In genomic region chr3:11562277-11562881, GRCh38 we compare ENCODE assay signal across 15 cellular contexts.
DNase-seq lines count a peak whose midpoint lies in the region; ATAC-seq, FAIRE-seq and TF ChIP-seq lines count a peak whose summit lies in the region.
"Had no signal": no experiment of that assay in that cellular context is flagged by ENCODE, and none has a peak within 500 bp of the region (broad histone marks: within the 10 kb centered on the region; RNA-seq: fewer than 3 reads in every experiment).

No MANE protein-coding gene starts in this region.

- peaks cover 40% of the 10 kb centered on the region for H3K4me1 ChIP-seq in astrocyte (ENCODE audit: insufficient read depth, low read length)

- H3K9ac ChIP-seq in astrocyte (ENCODE audit: low read length), result no peak overlapping the region
- H3K9ac ChIP-seq: KMS-11 had no signal

- no peaks in the 10 kb centered on the region for H3K27me3 ChIP-seq in astrocyte (ENCODE audit: insufficient read depth, low read length)
- no peaks in the 10 kb centered on the region for H3K27me3 ChIP-seq in layer of hippocampus (ENCODE audit: control insufficient read depth, insufficient read depth, low read length)

- H3K4me1 Mint-ChIP-seq in HFFc6 (ENCODE audit: low read depth) (peaks cover 54% of the 10 kb centered on the region), astrocyte (ENCODE audit: low read depth, unreplicated experiment) (peaks cover 46% of the 10 kb centered on the region)
- H3K4me1 Mint-ChIP-seq in stimulated activated effector memory CD8-positive, alpha-beta T cell treated with anti-CD3 and anti-CD28 coated beads, Interleukin-12 subunit alpha, Interleukin-12 subunit beta, amount 100 ng/mL, for 72 hours, result peaks cover 20% of the 10 kb centered on the region

- peaks cover 90% of the 10 kb centered on the region for H3K79me2 ChIP-seq in astrocyte (ENCODE audit: insufficient read depth, low read length)

- H3K27me3 Mint-ChIP-seq in HFFc6 (ENCODE audit: insufficient read depth), result peaks cover 32% of the 10 kb centered on the region
- no peaks in the 10 kb centered on the region for H3K27me3 Mint-ChIP-seq in astrocyte (ENCODE audit: low read depth, unreplicated experiment)

- no peak overlapping the region; the same call in 1 of the 2 replicates for H3K4me3 Mint-ChIP-seq in HFFc6
- H3K4me3 Mint-ChIP-seq in astrocyte (ENCODE audit: unreplicated experiment), result peak overlapping the region; percentile 34
- no peak overlapping the region for H3K4me3 Mint-ChIP-seq in stimulated activated effector memory CD8-positive, alpha-beta T cell treated with anti-CD3 and anti-CD28 coated beads, Interleukin-12 subunit alpha, Interleukin-12 subunit beta, amount 100 ng/mL, for 72 hours

- no peak for ATAC-seq in stimulated activated effector memory CD8-positive, alpha-beta T cell treated with anti-CD3 and anti-CD28 coated beads, Interleukin-12 subunit alpha, Interleukin-12 subunit beta, amount 100 ng/mL, for 72 hours
- ATAC-seq in HG03469 (IDR thresholded peaks at IDR 0.05; ENCODE audit: unreplicated experiment), result no peak
- ATAC-seq in GM18520 (IDR thresholded peaks at IDR 0.05; ENCODE audit: unreplicated experiment), result no peak
- no peak for ATAC-seq in activated naive CD4-positive, alpha-beta T cell treated with anti-CD3 and anti-CD28 coated beads, Interleukin-2, amount 50 U/mL, for 72 hours

- H4K20me1 ChIP-seq in astrocyte (ENCODE audit: insufficient read depth, low read length), result peaks cover 72% of the 10 kb centered on the region

- TF ChIP-seq CTCF in HFFc6 (IDR thresholded peaks at IDR 0.05), result no peak
- TF ChIP-seq CTCF in astrocyte (IDR thresholded peaks at IDR 0.05; ENCODE audit: insufficient read depth, low read depth, low read length), result no peak
- TF ChIP-seq CTCF in lower leg skin (IDR thresholded peaks at IDR 0.05), result no peak

- FAIRE-seq in astrocyte (lab: Jason Lieb, UNC), result no peak
- FAIRE-seq: endometrium, TTC549 had no signal

- peaks cover 47% of the 10 kb centered on the region for H3K36me3 Mint-ChIP-seq in HFFc6 (ENCODE audit: low read depth)
- H3K36me3 Mint-ChIP-seq in astrocyte (ENCODE audit: low read depth, unreplicated experiment), result peaks cover 28% of the 10 kb centered on the region
- H3K36me3 Mint-ChIP-seq in stimulated activated effector memory CD8-positive, alpha-beta T cell treated with anti-CD3 and anti-CD28 coated beads, Interleukin-12 subunit alpha, Interleukin-12 subunit beta, amount 100 ng/mL, for 72 hours, result peaks cover 81% of the 10 kb centered on the region
- peaks cover 0 to 5% of the 10 kb centered on the region in 2 donors for H3K36me3 Mint-ChIP-seq in activated naive CD4-positive, alpha-beta T cell treated with anti-CD3 and anti-CD28 coated beads, Interleukin-2, amount 50 U/mL, for 72 hours

- H3K9me3 ChIP-seq in astrocyte (ENCODE audit: insufficient read depth, low read depth, low read length), result no peaks in the 10 kb centered on the region

- H3K36me3 ChIP-seq in astrocyte (ENCODE audit: insufficient read depth, low read length), result peaks cover 27% of the 10 kb centered on the region

- no peak overlapping the region for H3K4me2 ChIP-seq in astrocyte (ENCODE audit: low read length)
- H3K4me2 ChIP-seq: KMS-11 had no signal

- 84 to 91% methylated on average over 15 to 17 of the region's 17 CpGs for WGBS in lower leg skin, 2 donors

- H3K27ac Mint-ChIP-seq in HFFc6 (peak overlapping the region; percentile 49), astrocyte (ENCODE audit: unreplicated experiment) (peak overlapping the region; percentile 18)
- peak overlapping the region; percentile 76 for H3K27ac Mint-ChIP-seq in stimulated activated effector memory CD8-positive, alpha-beta T cell treated with anti-CD3 and anti-CD28 coated beads, Interleukin-12 subunit alpha, Interleukin-12 subunit beta, amount 100 ng/mL, for 72 hours
- H3K27ac Mint-ChIP-seq in activated naive CD4-positive, alpha-beta T cell treated with anti-CD3 and anti-CD28 coated beads, Interleukin-2, amount 50 U/mL, for 72 hours, result peak overlapping the region in 1 of 2 donors; percentile 75
- H3K27ac Mint-ChIP-seq: activated T-helper 2 cell treated with anti-CD3 and anti-CD28 coated beads, Interferon-gamma antibody, Interleukin-2, Interleukin-4, amounts not matched to agents 10 μg/mL and 5 μg/mL and 100 μg/mL, durations not matched to agents 14 hours and 24 hours and 36 hours had no signal

- H3K9me3 Mint-ChIP-seq in HFFc6 (no peaks in the 10 kb centered on the region), astrocyte (ENCODE audit: unreplicated experiment) (no peaks in the 10 kb centered on the region)
- H3K9me3 Mint-ChIP-seq in stimulated activated effector memory CD8-positive, alpha-beta T cell treated with anti-CD3 and anti-CD28 coated beads, Interleukin-12 subunit alpha, Interleukin-12 subunit beta, amount 100 ng/mL, for 72 hours, result no peaks in the 10 kb centered on the region
- H3K9me3 Mint-ChIP-seq in activated naive CD4-positive, alpha-beta T cell treated with anti-CD3 and anti-CD28 coated beads, Interleukin-2, amount 50 U/mL, for 72 hours, result no peaks in the 10 kb centered on the region
- H3K9me3 Mint-ChIP-seq: activated T-helper 2 cell treated with anti-CD3 and anti-CD28 coated beads, Interferon-gamma antibody, Interleukin-2, Interleukin-4, amounts not matched to agents 10 μg/mL and 5 μg/mL and 100 μg/mL, durations not matched to agents 14 hours and 24 hours and 36 hours had no signal

- DNase-seq in HFFc6 (no peak), astrocyte (ENCODE audit: low read depth) (no peak), lower leg skin (ENCODE audit: low spot score in 2 of 2) (no peak)
- DNase-seq in stimulated activated effector memory CD8-positive, alpha-beta T cell treated with anti-CD3 and anti-CD28 coated beads, Interleukin-12 subunit alpha, Interleukin-12 subunit beta, amount 100 ng/mL, for 72 hours (ENCODE audit: low spot score in 2 of 2), result no peak
- DNase-seq in activated naive CD4-positive, alpha-beta T cell treated with anti-CD3 and anti-CD28 coated beads, Interleukin-2, amount 50 U/mL, for 72 hours (ENCODE audit: low spot score in 2 of 2), result no peak
- DNase-seq: DMS53, NCI-H1417, NCI-H345 had no signal

- no peak overlapping the region for H2AFZ ChIP-seq in astrocyte (ENCODE audit: low read depth, low read length)

- TF ChIP-seq POLR2A in lower leg skin (IDR thresholded peaks at IDR 0.05), result no peak

- no peak overlapping the region for H3K27ac ChIP-seq in astrocyte (ENCODE audit: low read depth, low read length)
- peak overlapping the region; percentile 57 for H3K27ac ChIP-seq in layer of hippocampus (ENCODE audit: low read depth, low read length)
- H3K27ac ChIP-seq: KMS-11 had no signal

- H3K4me3 ChIP-seq in astrocyte (ENCODE audit: insufficient read depth, low read depth, low read length) (no peak overlapping the region), lower leg skin (ENCODE audit: low read depth, poor library complexity, severe bottlenecking) (no peak overlapping the region)

- intact Hi-C loops in lower leg skin (cut with DNase I; ENCODE audit: low total_unique reads), result no loop called here
